25 cellular contexts compared by ENCODE assay signal in genomic region chr1:72869441-72869840, GRCh38.
"Had no signal": no experiment of that assay in that cellular context is flagged by ENCODE, and none has a peak within 500 bp of the region (broad histone marks: within the 10 kb centered on the region; RNA-seq: fewer than 3 reads in every experiment).

No MANE protein-coding gene starts in this region.

- H3K4me3 ChIP-seq: colonic mucosa, coronary artery, dorsolateral prefrontal cortex, esophagus muscularis mucosa, esophagus squamous epithelium, gastrocnemius medialis, gastroesophageal sphincter, heart left ventricle, heart right ventricle had no signal

- H3K4me3 Mint-ChIP-seq: dendritic cell treated with granulocyte-macrophage colony-stimulating factor and Interleukin-4, amounts not matched to agents 40 ng/mL and 50 ng/mL, for 4 days; effector memory CD8-positive, alpha-beta T cell; endodermal cell had no signal

- H3K9me3 ChIP-seq: colonic mucosa, esophagus muscularis mucosa, esophagus squamous epithelium, gastrocnemius medialis, gastroesophageal sphincter, heart left ventricle had no signal

- H3K36me3 ChIP-seq: colonic mucosa, esophagus muscularis mucosa, esophagus squamous epithelium, gastrocnemius medialis, gastroesophageal sphincter, heart left ventricle, heart right ventricle had no signal

- H3K4me1 ChIP-seq: colonic mucosa, esophagus muscularis mucosa, esophagus squamous epithelium, foreskin keratinocyte, gastrocnemius medialis, gastroesophageal sphincter, heart left ventricle, heart right ventricle had no signal

- H3K27me3 ChIP-seq: colonic mucosa, dorsolateral prefrontal cortex, esophagus muscularis mucosa, esophagus squamous epithelium, foreskin keratinocyte, gastrocnemius medialis, gastroesophageal sphincter, heart left ventricle, heart right ventricle had no signal

- H3K27me3 Mint-ChIP-seq: dendritic cell treated with granulocyte-macrophage colony-stimulating factor and Interleukin-4, amounts not matched to agents 40 ng/mL and 50 ng/mL, for 4 days; effector memory CD8-positive, alpha-beta T cell had no signal

- H3K4me1 Mint-ChIP-seq: endodermal cell had no signal

- ATAC-seq: effector memory CD8-positive, alpha-beta T cell; esophagus mucosa; foreskin keratinocyte; gastrocnemius medialis; gastroesophageal sphincter; heart left ventricle; heart right ventricle had no signal

- DNase-seq: colonic mucosa; cortex of kidney; dermis blood vessel endothelial cell; dorsolateral prefrontal cortex; effector CD4-positive, alpha-beta T cell; effector CD8-positive, alpha-beta T cell; effector memory CD4-positive, alpha-beta T cell; effector memory CD8-positive, alpha-beta T cell; endodermal cell; erythroblast; esophagus squamous epithelium; foreskin fibroblast; foreskin keratinocyte; foreskin melanocyte; gastrocnemius medialis; glutamatergic neuron; head of caudate nucleus; heart left ventricle; heart right ventricle had no signal

- H3K27ac Mint-ChIP-seq: dendritic cell treated with granulocyte-macrophage colony-stimulating factor and Interleukin-4, amounts not matched to agents 40 ng/mL and 50 ng/mL, for 4 days; effector memory CD8-positive, alpha-beta T cell; endodermal cell had no signal

- H3K27ac ChIP-seq: colonic mucosa, coronary artery, dorsolateral prefrontal cortex, epithelial cell of prostate, esophagus muscularis mucosa, esophagus squamous epithelium, foreskin keratinocyte, gastrocnemius medialis, gastroesophageal sphincter, heart left ventricle, heart right ventricle had no signal
